In the genomic region with DNA sequence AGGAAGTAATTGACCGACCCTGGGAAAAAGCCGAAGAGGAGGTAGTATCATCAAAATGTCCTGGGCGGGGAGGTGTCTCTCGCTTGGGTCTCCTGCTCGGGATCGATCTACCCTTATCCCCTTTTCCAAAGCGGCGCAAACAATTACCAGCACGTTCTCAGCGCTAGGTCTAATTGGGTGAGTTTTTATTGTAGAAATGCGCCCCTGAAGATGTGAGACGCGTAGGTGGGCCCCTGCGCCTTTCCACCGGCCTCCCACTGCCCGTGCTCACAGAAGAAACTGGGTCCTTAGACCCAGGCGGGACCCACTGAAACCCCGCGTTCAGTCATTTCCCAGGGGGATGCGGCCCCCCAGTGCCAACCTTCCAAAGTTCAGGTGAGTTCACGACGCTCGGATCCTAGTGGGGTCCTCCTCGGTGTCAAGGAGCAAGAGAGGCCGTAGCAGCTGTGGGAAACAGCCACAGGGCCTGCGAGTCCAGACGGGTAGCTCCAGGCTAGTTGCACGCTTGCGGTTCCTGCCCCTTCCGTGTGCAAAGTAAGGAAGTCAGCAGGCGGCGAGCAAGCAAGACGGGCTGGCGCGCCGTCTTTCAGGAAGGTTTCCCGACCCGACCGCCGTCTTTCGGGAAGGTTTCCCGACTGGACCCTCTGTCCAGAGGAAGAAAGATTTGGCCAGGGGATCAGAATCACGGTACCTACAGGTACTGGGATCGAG, we compare ENCODE assay signal across 11 cellular contexts.
DNase-seq lines count a peak whose midpoint lies in the region; ATAC-seq lines count a peak whose summit lies in the region.
"Had no signal": no experiment of that assay in that cellular context is flagged by ENCODE, and none has a peak within 500 bp of the region (broad histone marks: within the 10 kb centered on the region; RNA-seq: fewer than 3 reads in every experiment).

No MANE protein-coding gene starts in this region.

- no peaks in the 10 kb centered on the region for H3K9me3 ChIP-seq in iPS-20b (ENCODE audit: insufficient read depth, low read depth, low read length)

- peak overlapping the region; percentile 71 for H3K4me3 ChIP-seq in iPS-20b (ENCODE audit: low read length)
- H3K4me3 ChIP-seq in skeletal muscle cell (ENCODE audit: low read depth, low read length): peak overlapping the region; percentile 34

- H3K9ac ChIP-seq in iPS-20b (ENCODE audit: low read depth, low read length): no peak overlapping the region

- no peak for ATAC-seq in GM19397 (IDR thresholded peaks at IDR 0.05; ENCODE audit: unreplicated experiment)

- peaks cover 5% of the 10 kb centered on the region for H3K36me3 ChIP-seq in iPS-20b (ENCODE audit: insufficient read depth, low read depth, low read length)

- H3K27ac ChIP-seq in iPS-20b (ENCODE audit: low read length): no peak overlapping the region
- H3K27ac ChIP-seq: 22Rv1 had no signal

- peaks cover 90% of the 10 kb centered on the region for H3K27me3 ChIP-seq in iPS-20b (ENCODE audit: insufficient read depth, low read length)

- peaks cover 7% of the 10 kb centered on the region; the same call in 1 of the 2 replicates for H3K4me1 ChIP-seq in iPS-20b (ENCODE audit: insufficient read depth, low read length)

- DNase-seq in DMS 273 (lab: John Stamatoyannopoulos, UW; ENCODE audit: unreplicated experiment): peak; percentile 73
- no peak for DNase-seq in DMS 273 treated with DMSO at 0.1 percent for 48 hours (lab: John Stamatoyannopoulos, UW)
- peak; percentile 37 for DNase-seq in amniotic epithelial cell (ENCODE audit: low read depth)
- no peak for DNase-seq in skeletal muscle cell (ENCODE audit: low read depth)
- DNase-seq in activated CD4-positive, alpha-beta T cell treated with anti-CD3 and anti-CD28 coated beads for 1 hour: no peak
- no peak for DNase-seq in central memory CD4-positive, alpha-beta T cell
- DNase-seq: activated CD4-positive, CD25-positive, alpha-beta regulatory T cell treated with anti-CD3 and anti-CD28 coated beads, Interleukin-2, amount 50 U/mL, for 72 hours; NCI-H2081 had no signal

Comparison
In these comparisons a context has a peak if more than half of its experiments do, and no peak if none do; other contexts are left out.
1. DNase-seq: peak in DMS 273 (single experiment) and amniotic epithelial cell (single experiment); none in DMS 273 treated with DMSO at 0.1 percent for 48 hours (single experiment), skeletal muscle cell (single experiment), activated CD4-positive, alpha-beta T cell treated with anti-CD3 and anti-CD28 coated beads for 1 hour (single experiment) and central memory CD4-positive, alpha-beta T cell (single experiment).